In genomic region chr2:171416009-171416926, GRCh38 we compare ENCODE assay signal across 8 cellular contexts. TPM values are rescaled to one million over a fixed set of nuclear protein-coding genes. Genes with fewer than 3 reads are reported as not detected.
DNase-seq lines count a peak whose midpoint lies in the region; TF ChIP-seq lines count a peak whose summit lies in the region.

No MANE protein-coding gene starts in this region.

- no peak overlapping the region for H3K4me3 ChIP-seq in fibroblast of pulmonary artery (replicated peaks; ENCODE audit: low read depth, low read length)
- no peak overlapping the region for H3K4me3 ChIP-seq in neuronal stem cell (ENCODE audit: low read length in 2 of 2)

- no peak overlapping the region for H3K4me2 ChIP-seq in neuronal stem cell (ENCODE audit: insufficient read depth, low read length, poor library complexity, severe bottlenecking)

- no peaks in the 10 kb centered on the region for H3K36me3 ChIP-seq in neuronal stem cell (replicated peaks in 1 of 2; ENCODE audit: control insufficient read depth in 2 of 2, insufficient read depth in 2 of 2, low read length in 2 of 2)

- no peak overlapping the region for H3K4ac ChIP-seq in neuronal stem cell (ENCODE audit: low read length)

- H3K14ac ChIP-seq in neuronal stem cell (ENCODE audit: low read length) = no peak overlapping the region

- H3K18ac ChIP-seq in neuronal stem cell (ENCODE audit: low read length) = no peak overlapping the region

- no CpG with 5 or more reads among the region's 7 CpGs for WGBS in neuronal stem cell (ENCODE audit: extremely low coverage in 2 of 2, insufficient read length in 2 of 2, insufficient replicate concordance in 1 of 2), 2 donors

- H2BK15ac ChIP-seq in neuronal stem cell (ENCODE audit: low read length) = no peak overlapping the region

- no peak overlapping the region for H2BK12ac ChIP-seq in neuronal stem cell (ENCODE audit: low read length)

- H4K8ac ChIP-seq in neuronal stem cell (ENCODE audit: low read depth, low read length) = no peak overlapping the region

- no peaks in the 10 kb centered on the region for H3K9me3 ChIP-seq in neuronal stem cell (replicated peaks in 1 of 2; ENCODE audit: control insufficient read depth in 2 of 2, insufficient read depth in 1 of 2, low read depth in 1 of 2, low read length in 2 of 2)

- no peaks in the 10 kb centered on the region for H3K4me1 ChIP-seq in neuronal stem cell (ENCODE audit: control insufficient read depth in 2 of 2, insufficient read depth in 1 of 2, low read depth in 1 of 2, low read length in 2 of 2)

- DNase-seq in G401 (ENCODE audit: low spot score) = peak; percentile 97
- peak; percentile 91 for DNase-seq in H4 (ENCODE audit: low spot score)
- DNase-seq in RPMI7951 (ENCODE audit: low read depth) = peak; percentile 92
- DNase-seq in activated T-helper 1 cell treated with anti-CD3 and anti-CD28 coated beads, Interleukin-2, amount 50 U/mL, for 16 hours (ENCODE audit: low read depth in 1 of 2, low spot score in 1 of 2) = peak; percentile 51 to 65
- DNase-seq in fibroblast of pulmonary artery (ENCODE audit: low read depth) = peak; percentile 97
- DNase-seq in neuronal stem cell (ENCODE audit: low spot score) = peak; percentile 64
- DNase-seq in stromal cell of bone marrow (ENCODE audit: low read depth) = peak; percentile 94

- H3K27me3 ChIP-seq in neuronal stem cell (ENCODE audit: control insufficient read depth in 3 of 3, insufficient read depth in 3 of 3, low read depth in 1 of 3, low read length in 3 of 3) = no peaks in the 10 kb centered on the region

- peak overlapping the region; percentile 50 for H2AFZ ChIP-seq in neuronal stem cell (ENCODE audit: low read length)

- no peak overlapping the region for H4K91ac ChIP-seq in neuronal stem cell (ENCODE audit: low read depth, low read length, poor library complexity)

- H2BK5ac ChIP-seq in neuronal stem cell (ENCODE audit: low read length) = no peak overlapping the region

- no peak overlapping the region for H3K27ac ChIP-seq in neuronal stem cell (replicated peaks; ENCODE audit: low read length)

- H3K79me1 ChIP-seq in neuronal stem cell (ENCODE audit: low read depth, low read length) = no peaks in the 10 kb centered on the region

- TF ChIP-seq CTCF in LNCAP (IDR thresholded peaks at IDR 0.05) (peak; percentile 82), fibroblast of pulmonary artery (IDR thresholded peaks at IDR 0.05; ENCODE audit: low read length, missing control alignments) (peak; percentile 97)

- no peak overlapping the region for H3K23ac ChIP-seq in neuronal stem cell (ENCODE audit: low read depth, low read length, poor library complexity)

- H2AK5ac ChIP-seq in neuronal stem cell (ENCODE audit: low read depth, low read length) = no peak overlapping the region

- in situ Hi-C loops in G401 (cut with HindIII; ENCODE audit: low sequenced_read_pairs) = no loop called here

- H3K9ac ChIP-seq in neuronal stem cell (ENCODE audit: low read depth, low read length, poor library complexity) = no peak overlapping the region

- H2BK120ac ChIP-seq in neuronal stem cell (ENCODE audit: low read depth, low read length) = no peak overlapping the region

RNA-seq across cellular contexts. Expression of gene METTL8, which starts 17.5 kb away (rescaled TPM):
- 58.3 and 86.2 TPM in 2 replicates for total RNA-seq in G401 (2014; rRNA removed; shearing (Covaris generic))
- total RNA-seq in H4 (2014; rRNA removed; shearing (Covaris generic)) = 18.0 and 22.0 TPM in 2 replicates
- total RNA-seq in RPMI7951 (2014; rRNA removed; shearing (Covaris generic)) = 17.4 and 32.0 TPM in 2 replicates
- 7.0 TPM for polyA plus RNA-seq in neuronal stem cell (2013, experiment 1 of 2)
- polyA plus RNA-seq in neuronal stem cell (2013, experiment 2 of 2) = 7.6 TPM

RNA-seq across cellular contexts. Expression of gene DCAF17, which starts 17.8 kb away (rescaled TPM):
- total RNA-seq in G401 (2014; rRNA removed; shearing (Covaris generic)) = 13.9 and 14.0 TPM in 2 replicates
- 11.0 and 11.4 TPM in 2 replicates for total RNA-seq in H4 (2014; rRNA removed; shearing (Covaris generic))
- 16.1 and 16.6 TPM in 2 replicates for total RNA-seq in RPMI7951 (2014; rRNA removed; shearing (Covaris generic))
- polyA plus RNA-seq in neuronal stem cell (2013, experiment 1 of 2) = 17.8 TPM
- polyA plus RNA-seq in neuronal stem cell (2013, experiment 2 of 2) = 18.9 TPM
